31 cellular contexts compared by ENCODE assay signal in genomic region chrX:40374486-40374885, GRCh38.
"Had no signal": no experiment of that assay in that cellular context is flagged by ENCODE, and none has a peak within 500 bp of the region (broad histone marks: within the 10 kb centered on the region; RNA-seq: fewer than 3 reads in every experiment).

No MANE protein-coding gene starts in this region.

- H3K4me1 Mint-ChIP-seq: T-cell had no signal

- H3K27me3 ChIP-seq: SJCRH30 had no signal

- H3K27ac Mint-ChIP-seq: T-cell had no signal

- H3K4me1 ChIP-seq: SJCRH30 had no signal

- H3K36me3 ChIP-seq: SJCRH30 had no signal

- ATAC-seq: Panc1, PC-3, Right ventricle myocardium inferior, SK-N-SH treated with all-trans-retinoic acid at 6 μM for 48 hours, T-cell had no signal

- DNase-seq: Karpas-422, MM.1S, MV-4-11, NCI-H1092, NCI-H1105, NCI-H1417 treated with DMSO at 0.1 percent for 48 hours, NCI-H1436 treated with DMSO at 0.1 percent for 48 hours, NCI-H1694 treated with DMSO at 0.1 percent for 48 hours, NCI-H187 treated with DMSO at 0.1 percent for 48 hours, NCI-H2029, NCI-H2081, NCI-H2171 treated with DMSO at 0.1 percent for 48 hours, NCI-H2227 treated with DMSO at 0.1 percent for 48 hours, NCI-H345, NCI-H446 treated with DMSO at 0.1 percent for 48 hours, NCI-H510A, NCI-H526, NCI-H69, NCI-H748 treated with DMSO at 0.1 percent for 48 hours, NCI-H82, PC-3, SHP77, SIG-M5, T-cell had no signal

- H3K27ac ChIP-seq: RWPE1, SJCRH30, SK-N-MC had no signal

- H3K36me3 Mint-ChIP-seq: T-cell had no signal

- H3K9me3 ChIP-seq: SJCRH30 had no signal

- H3K4me3 Mint-ChIP-seq: T-cell had no signal

- H3K4me3 ChIP-seq: SJCRH30, SK-N-MC had no signal

- FAIRE-seq: RCC 7860 had no signal

- H3K9me3 Mint-ChIP-seq: T-cell had no signal
